1 cellular context compared by ENCODE assay signal in genomic region chr11:64245797-64246623, GRCh38.
TF ChIP-seq lines count a peak whose summit lies in the region.

No MANE protein-coding gene starts in this region.

TF ChIP-seq in K562, 482 proteins besides CTCF, POLR2A, EP300 and RAD21 (continued from another document and continues in another):
- TF ChIP-seq NKRF (IDR thresholded peaks at IDR 0.05; ENCODE audit: borderline replicate concordance) = peak; percentile 71; the same call in 1 of the 2 replicates
- no peak for TF ChIP-seq EWSR1 (IDR thresholded peaks at IDR 0.05; ENCODE audit: borderline replicate concordance, low read depth, partially characterized antibody)
- peak; percentile 40 for TF ChIP-seq ZFP36 (IDR thresholded peaks at IDR 0.05; ENCODE audit: low read depth, low read length, partially characterized antibody)
- no peak for TF ChIP-seq NR2F6 (CRISPR knock-in tag; IDR thresholded peaks at IDR 0.05)
- TF ChIP-seq ZNF165 (CRISPR knock-in tag; IDR thresholded peaks at IDR 0.05; ENCODE audit: borderline replicate concordance) = no peak
- TF ChIP-seq TOE1 (IDR thresholded peaks at IDR 0.05; ENCODE audit: borderline replicate concordance) = peak; percentile 60; the same call in 1 of the 2 replicates
- no peak for TF ChIP-seq TOE1 (CRISPR knock-in tag; IDR thresholded peaks at IDR 0.05; ENCODE audit: borderline replicate concordance, low read depth)
- TF ChIP-seq SMARCA4 (IDR thresholded peaks at IDR 0.05) = no peak; the same call in 1 of the 2 replicates
- TF ChIP-seq SNRNP70 (optimal IDR thresholded peaks at IDR 0.05; ENCODE audit: low read depth, low read length) = no peak
- 0 out of 2 replicates have a peak, but pooled peaks have one; percentile 5 for TF ChIP-seq ETV1 (tag; conservative IDR thresholded peaks at IDR 0.05; ENCODE audit: low read depth)
- TF ChIP-seq DIDO1 (tag; IDR thresholded peaks at IDR 0.05; ENCODE audit: low read depth) = no peak
- no peak for TF ChIP-seq ZNF280A (IDR thresholded peaks at IDR 0.05; ENCODE audit: low read depth, partially characterized antibody)
- no peak for TF ChIP-seq GTF3C2 (IDR thresholded peaks at IDR 0.05; ENCODE audit: borderline replicate concordance, extremely low read depth, insufficient read length)
- TF ChIP-seq ZNF274 (IDR thresholded peaks at IDR 0.05; ENCODE audit: borderline replicate concordance, low read depth, low read length) = no peak
- no peak for TF ChIP-seq TAF7 (tag; IDR thresholded peaks at IDR 0.05)
- TF ChIP-seq HNRNPLL (IDR thresholded peaks at IDR 0.05; ENCODE audit: low read depth, low read length, poor library complexity, severe bottlenecking) = peak; percentile 40
- TF ChIP-seq SMAD4 (CRISPR knock-in tag; conservative IDR thresholded peaks at IDR 0.05) = peak; percentile 39; the same call in 1 of the 2 replicates
- TF ChIP-seq CEBPB (tag; IDR thresholded peaks at IDR 0.05) = no peak
- TF ChIP-seq ZNF347 (CRISPR knock-in tag; IDR thresholded peaks at IDR 0.05; ENCODE audit: low read depth) = no peak
- no peak for TF ChIP-seq MCM2 (IDR thresholded peaks at IDR 0.05; ENCODE audit: low read depth)
- no peak for TF ChIP-seq TBL1XR1 (IDR thresholded peaks at IDR 0.05; ENCODE audit: low read length in 2 of 2)
- 0 out of 2 replicates have a peak, but pooled peaks have one; percentile 42 for TF ChIP-seq BRD4 (IDR thresholded peaks at IDR 0.05)
- TF ChIP-seq SNIP1 (IDR thresholded peaks at IDR 0.05; ENCODE audit: low read depth) = no peak
- TF ChIP-seq ZNF324 (CRISPR knock-in tag; IDR thresholded peaks at IDR 0.05) = no peak
- TF ChIP-seq BCL6 (CRISPR knock-in tag; IDR thresholded peaks at IDR 0.05) = no peak
- TF ChIP-seq NFXL1 (CRISPR knock-in tag; IDR thresholded peaks at IDR 0.05) = no peak
- TF ChIP-seq ZNF140 (CRISPR knock-in tag; IDR thresholded peaks at IDR 0.05) = no peak
- TF ChIP-seq HDGF (IDR thresholded peaks at IDR 0.05) = peak; percentile 55; the same call in 1 of the 2 replicates
- no peak for TF ChIP-seq KLF1 (tag; IDR thresholded peaks at IDR 0.05)
- no peak for TF ChIP-seq RBM14 (IDR thresholded peaks at IDR 0.05; ENCODE audit: borderline replicate concordance, insufficient read depth, low read depth, low read length)
- no peak for TF ChIP-seq IRF9 (tag; IDR thresholded peaks at IDR 0.05)
- TF ChIP-seq TBP (optimal IDR thresholded peaks at IDR 0.05; ENCODE audit: low read depth, low read length) = peak; percentile 16
- no peak for TF ChIP-seq RNF219 (CRISPR knock-in tag; IDR thresholded peaks at IDR 0.05)
- TF ChIP-seq ZNF696 (CRISPR knock-in tag; conservative IDR thresholded peaks at IDR 0.05) = no peak
- no peak for TF ChIP-seq ZNF785 (CRISPR knock-in tag; IDR thresholded peaks at IDR 0.05)
- TF ChIP-seq ZNF174 (CRISPR knock-in tag; IDR thresholded peaks at IDR 0.05) = no peak
- TF ChIP-seq PATZ1 (CRISPR knock-in tag; IDR thresholded peaks at IDR 0.05; ENCODE audit: borderline replicate concordance) = no peak
- TF ChIP-seq HEY1 (CRISPR knock-in tag; IDR thresholded peaks at IDR 0.05; ENCODE audit: borderline replicate concordance) = no peak
- no peak for TF ChIP-seq STAT5A (IDR thresholded peaks at IDR 0.05; ENCODE audit: borderline replicate concordance, low read length)
- peak; percentile 100 for TF ChIP-seq ZKSCAN3 (CRISPR knock-in tag; IDR thresholded peaks at IDR 0.05)
- peak; percentile 82; the same call in 1 of the 2 replicates for TF ChIP-seq ZBTB7A (IDR thresholded peaks at IDR 0.05; ENCODE audit: borderline replicate concordance, control insufficient read depth, low read depth, low read length)
- TF ChIP-seq ZBTB26 (CRISPR knock-in tag; IDR thresholded peaks at IDR 0.05) = no peak
- no peak for TF ChIP-seq ILF3 (IDR thresholded peaks at IDR 0.05; ENCODE audit: borderline replicate concordance)
- no peak for TF ChIP-seq HDAC8 (tag; IDR thresholded peaks at IDR 0.05)
- no peak for TF ChIP-seq SRF (CRISPR knock-in tag; IDR thresholded peaks at IDR 0.05)
- no peak for TF ChIP-seq TCF7 (IDR thresholded peaks at IDR 0.05; ENCODE audit: borderline replicate concordance)
- TF ChIP-seq ZKSCAN1 (IDR thresholded peaks at IDR 0.05; ENCODE audit: low read depth, low read length) = no peak
- no peak for TF ChIP-seq CLOCK (CRISPR knock-in tag; IDR thresholded peaks at IDR 0.05; ENCODE audit: borderline replicate concordance)
- TF ChIP-seq EGR1 (conservative IDR thresholded peaks at IDR 0.05) = peak; percentile 69
- peak in 1 of 2 experiments; percentile 85; a peak in 2 of 4 replicates for TF ChIP-seq TEAD1 (CRISPR knock-in tag; IDR thresholded peaks at IDR 0.05)
- TF ChIP-seq ZBTB2 (IDR thresholded peaks at IDR 0.05) = 0 out of 2 replicates have a peak, but pooled peaks have one; percentile 27
- TF ChIP-seq ZFPM2 (CRISPR knock-in tag; IDR thresholded peaks at IDR 0.05) = no peak
